In genomic region chr3:133572158-133573053, GRCh38 we compare ENCODE assay signal across 1 cellular context.
TF ChIP-seq lines count a peak whose summit lies in the region.

No MANE protein-coding gene starts in this region.

TF ChIP-seq in HEK293, 187 proteins besides CTCF, POLR2A, EP300 and RAD21 (continued from another document):
- TF ChIP-seq MZF1 (tag by site-specific recombination; IDR thresholded peaks at IDR 0.05; ENCODE audit: borderline replicate concordance) (peak; percentile 49; the same call in 1 of the 2 replicates), KLF16 (tag by site-specific recombination; IDR thresholded peaks at IDR 0.05) (no peak), ZNF16 (tag by site-specific recombination; IDR thresholded peaks at IDR 0.05; ENCODE audit: low read depth) (no peak), ZNF146 (tag by site-specific recombination; IDR thresholded peaks at IDR 0.05) (no peak), ZNF664 (tag by site-specific recombination; IDR thresholded peaks at IDR 0.05) (no peak), ZXDB (tag by site-specific recombination; IDR thresholded peaks at IDR 0.05) (0 out of 2 replicates have a peak, but pooled peaks have one; percentile 10), ZNF138 (tag by site-specific recombination; IDR thresholded peaks at IDR 0.05; ENCODE audit: borderline replicate concordance) (no peak), ZNF37A (tag by site-specific recombination; IDR thresholded peaks at IDR 0.05) (no peak)
TF ChIP-seq in HEK293: peak in this region for 3.
